ENCODE assay signal across 8 cellular contexts in the genomic region with DNA sequence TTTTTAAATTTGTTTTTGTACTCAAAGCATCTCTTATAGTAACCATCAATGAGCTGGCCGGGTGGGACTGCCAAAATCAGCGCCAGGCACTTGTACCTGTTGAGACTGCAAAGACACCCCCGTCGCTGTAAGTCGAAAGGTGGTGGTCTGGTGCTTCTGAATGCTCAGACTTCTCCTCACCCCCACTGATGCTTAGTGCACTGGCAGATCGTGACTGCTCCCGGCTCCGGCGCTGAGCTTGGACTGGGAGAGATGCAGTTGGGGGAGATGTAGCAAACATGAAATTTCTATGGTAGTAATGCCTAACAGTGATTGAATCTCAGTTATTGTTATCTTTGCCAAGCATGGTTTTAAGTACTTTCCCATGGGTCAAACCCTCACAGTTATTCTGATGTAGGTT.
"Had no signal": no experiment of that assay in that cellular context is flagged by ENCODE, and none has a peak within 500 bp of the region (broad histone marks: within the 10 kb centered on the region; RNA-seq: fewer than 3 reads in every experiment).

No MANE protein-coding gene starts in this region.

- H3K4me3 ChIP-seq: K562 had no signal

- H3K27ac ChIP-seq: HL-60 had no signal

- H3K4me3 Mint-ChIP-seq: IgD-negative memory B cell had no signal

- H3K27ac Mint-ChIP-seq: IgD-negative memory B cell had no signal

- ATAC-seq: HepG2, K562 had no signal

- DNase-seq: IMR-90, KBM-7, KG1 had no signal

- FAIRE-seq: HepG2, HTR-8/SVneo, K562 had no signal

- H3K27me3 Mint-ChIP-seq: IgD-negative memory B cell had no signal
